Comparison of ENCODE assay signal across 9 cellular contexts in the genomic region with DNA sequence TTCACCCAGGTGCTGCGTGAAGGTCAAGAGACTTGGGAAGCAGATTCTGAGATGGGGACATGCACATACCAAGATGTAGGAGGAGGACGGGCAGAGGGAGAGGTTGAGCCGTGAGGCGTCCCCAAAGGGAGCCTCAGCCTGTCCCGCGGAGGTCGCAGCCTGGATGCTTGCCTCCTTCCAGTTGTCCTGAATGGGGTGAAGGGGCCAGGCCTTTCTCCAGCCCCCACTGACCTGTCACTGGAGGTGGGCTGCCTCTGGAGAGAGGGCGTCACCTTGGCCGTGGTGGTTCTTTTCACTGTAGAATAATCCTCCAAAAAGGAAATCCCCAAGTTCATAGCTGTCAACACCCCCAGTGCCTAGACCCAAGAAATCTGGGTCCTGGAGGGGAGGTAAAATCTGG.
"Had no signal": no experiment of that assay in that cellular context is flagged by ENCODE, and none has a peak within 500 bp of the region (broad histone marks: within the 10 kb centered on the region; RNA-seq: fewer than 3 reads in every experiment).

No MANE protein-coding gene starts in this region.

- H3K27ac ChIP-seq: GM23248 had no signal

- ATAC-seq: GM23338, HCT116 had no signal

- H3K4me2 ChIP-seq: GM23338 had no signal

- H3K9ac ChIP-seq: GM23248 had no signal

- H3K36me3 ChIP-seq: HAP-1 had no signal

- H3K4me1 ChIP-seq: HAP-1 had no signal

- H3K4me3 ChIP-seq: GM23248, GM23338, HAP-1 had no signal

- H2AFZ ChIP-seq: GM23248, GM23338 had no signal

- H3K9me3 ChIP-seq: HAP-1 had no signal

- DNase-seq: GM23248, GOT3, H7, H9, HCEC 1CT, HFFc6 had no signal
